20 cellular contexts compared by ENCODE assay signal in genomic region chr14:52190532-52190931, GRCh38.
"Had no signal": no experiment of that assay in that cellular context is flagged by ENCODE, and none has a peak within 500 bp of the region (broad histone marks: within the 10 kb centered on the region; RNA-seq: fewer than 3 reads in every experiment).

No MANE protein-coding gene starts in this region.

- H3K4me3 ChIP-seq: SJCRH30 had no signal

- DNase-seq: KBM-7, MM.1S, NCI-H1092 treated with DMSO at 0.1 percent for 48 hours, NCI-H1436, NCI-H187, NCI-H2029, NCI-H2081 treated with DMSO at 0.1 percent for 48 hours, NCI-H2171, NCI-H226, NCI-H446, NCI-H510A, NCI-H524 treated with DMSO at 0.1 percent for 48 hours, NCI-H69, NCI-H774, SHP77 treated with DMSO at 0.1 percent for 48 hours, SJCRH30 had no signal

- H3K4me1 ChIP-seq: SJCRH30 had no signal

- H3K27ac ChIP-seq: RWPE1, SJCRH30 had no signal

- H3K9me3 ChIP-seq: SJCRH30 had no signal

- H3K27me3 ChIP-seq: SJCRH30 had no signal

- ATAC-seq: Panc1, Right ventricle myocardium inferior, SK-N-SH treated with all-trans-retinoic acid at 6 μM for 48 hours had no signal

- H3K36me3 ChIP-seq: SJCRH30 had no signal
